ENCODE assay signal across 8 cellular contexts in genomic region chr3:56800373-56801150, GRCh38. TPM values are rescaled to one million over a fixed set of nuclear protein-coding genes. Genes with fewer than 3 reads are reported as not detected.
DNase-seq lines count a peak whose midpoint lies in the region; ATAC-seq and TF ChIP-seq lines count a peak whose summit lies in the region.

No MANE protein-coding gene starts in this region.

- H3K27ac Mint-ChIP-seq in activated CD8-positive, alpha-beta memory T cell treated with anti-CD3 and anti-CD28 coated beads, Interleukin-2, amount 10 ng/mL, durations not matched to agents 7 days and 5 days, result peak overlapping the region; percentile 83
- no peak overlapping the region for H3K27ac Mint-ChIP-seq in osteocyte (ENCODE audit: unreplicated experiment)

- H3K4me3 ChIP-seq in HUES48 (ENCODE audit: low read depth, low read length), result peak overlapping the region; percentile 79
- peak overlapping the region; percentile 61 to 80 for H3K4me3 ChIP-seq in esophagus (ENCODE audit: low read depth in 1 of 2, low read length in 2 of 2)
- H3K4me3 ChIP-seq in tibial artery, result peak overlapping the region; percentile 67 to 82

- intact Hi-C loops in tibial artery (cut with DNase I; ENCODE audit: low total_unique reads), result loop anchor here (5.0 kb wide), 2 partner anchors 98 to 192 kb away; no protein-coding TSS in a partner anchor

- H3K9me3 Mint-ChIP-seq in activated CD8-positive, alpha-beta memory T cell treated with anti-CD3 and anti-CD28 coated beads, Interleukin-2, amount 10 ng/mL, durations not matched to agents 7 days and 5 days (ENCODE audit: low read depth), result no peaks in the 10 kb centered on the region
- no peaks in the 10 kb centered on the region for H3K9me3 Mint-ChIP-seq in osteocyte (ENCODE audit: unreplicated experiment)

- peak; percentile 50 for ATAC-seq in activated CD8-positive, alpha-beta memory T cell treated with anti-CD3 and anti-CD28 coated beads, Interleukin-2, amount 10 ng/mL, durations not matched to agents 7 days and 5 days
- ATAC-seq in GM18870 (IDR thresholded peaks at IDR 0.05; ENCODE audit: unreplicated experiment), result no peak

- peaks cover 48% of the 10 kb centered on the region for H3K4me1 Mint-ChIP-seq in activated CD8-positive, alpha-beta memory T cell treated with anti-CD3 and anti-CD28 coated beads, Interleukin-2, amount 10 ng/mL, durations not matched to agents 7 days and 5 days
- peaks cover 12% of the 10 kb centered on the region for H3K4me1 Mint-ChIP-seq in osteocyte (ENCODE audit: unreplicated experiment)

- H3K9ac ChIP-seq in HUES48 (ENCODE audit: low read depth, low read length), result peak overlapping the region; percentile 46; the same call in 1 of the 2 replicates

- H3K9me3 ChIP-seq in HUES48 (ENCODE audit: control insufficient read depth, insufficient read depth, low read length), result no peaks in the 10 kb centered on the region
- no peaks in the 10 kb centered on the region for H3K9me3 ChIP-seq in esophagus (ENCODE audit: control insufficient read depth in 2 of 2, insufficient read depth in 1 of 2, low read depth in 1 of 2, low read length in 1 of 2)
- H3K9me3 ChIP-seq in tibial artery, result no peaks in the 10 kb centered on the region

- WGBS in esophagus, 2 donors, result 28 to 42% methylated on average over 15 of the region's 15 CpGs

- DNase-seq in COLO668 (lab: John Stamatoyannopoulos, UW; ENCODE audit: unreplicated experiment) (peak; percentile 12), osteocyte (ENCODE audit: extremely low spot score, unreplicated experiment) (no peak), tibial artery (no peak), H4 (ENCODE audit: low spot score) (no peak)
- DNase-seq in activated CD8-positive, alpha-beta memory T cell treated with anti-CD3 and anti-CD28 coated beads, Interleukin-2, amount 10 ng/mL, durations not matched to agents 7 days and 5 days, result peak; percentile 85

- H3K4me3 Mint-ChIP-seq in activated CD8-positive, alpha-beta memory T cell treated with anti-CD3 and anti-CD28 coated beads, Interleukin-2, amount 10 ng/mL, durations not matched to agents 7 days and 5 days, result peak overlapping the region; percentile 96
- H3K4me3 Mint-ChIP-seq in osteocyte (ENCODE audit: unreplicated experiment), result peak overlapping the region; percentile 77

- H3K27me3 ChIP-seq in HUES48 (ENCODE audit: control insufficient read depth, insufficient read depth, low read length), result peaks cover 13% of the 10 kb centered on the region
- H3K27me3 ChIP-seq in esophagus (ENCODE audit: control insufficient read depth in 1 of 2, insufficient read depth in 2 of 2, low read length in 2 of 2), result no peaks in the 10 kb centered on the region
- H3K27me3 ChIP-seq in tibial artery, result no peaks in the 10 kb centered on the region

- peaks cover 41% of the 10 kb centered on the region for H3K36me3 Mint-ChIP-seq in activated CD8-positive, alpha-beta memory T cell treated with anti-CD3 and anti-CD28 coated beads, Interleukin-2, amount 10 ng/mL, durations not matched to agents 7 days and 5 days
- no peaks in the 10 kb centered on the region for H3K36me3 Mint-ChIP-seq in osteocyte (ENCODE audit: unreplicated experiment)

- no peaks in the 10 kb centered on the region for H3K36me3 ChIP-seq in HUES48 (ENCODE audit: control insufficient read depth, insufficient read depth, low read length)
- no peaks in the 10 kb centered on the region for H3K36me3 ChIP-seq in esophagus (ENCODE audit: control insufficient read depth in 2 of 2, insufficient read depth in 2 of 2, low read length in 1 of 2)
- no peaks in the 10 kb centered on the region for H3K36me3 ChIP-seq in tibial artery

- CTCF ChIA-PET in activated CD8-positive, alpha-beta memory T cell treated with anti-CD3 and anti-CD28 coated beads, Interleukin-2, amount 10 ng/mL, durations not matched to agents 7 days and 5 days (lab: Charles Lee), result interaction anchor here (0.7 to 10.3 kb wide), 37 partner anchors 10 to 243 kb away, joined by 3 to 203 read pairs (median 7); partner anchors contain the start of gene CCDC66

- no peak overlapping the region for H3K27ac ChIP-seq in HUES48 (ENCODE audit: low read depth, low read length)
- peak overlapping the region; percentile 55 to 65 for H3K27ac ChIP-seq in esophagus (ENCODE audit: low read depth in 2 of 2, low read length in 1 of 2)
- H3K27ac ChIP-seq in tibial artery, result peak overlapping the region in 1 of 2 donors; percentile 55

- H3K4me1 ChIP-seq in HUES48 (ENCODE audit: control insufficient read depth, insufficient read depth, low read length), result peaks cover 7% of the 10 kb centered on the region; the same call in 1 of the 2 replicates
- peaks cover 0 to 13% of the 10 kb centered on the region in 2 donors for H3K4me1 ChIP-seq in esophagus (ENCODE audit: control insufficient read depth in 2 of 2, insufficient read depth in 2 of 2, low read length in 1 of 2)
- peaks cover 0 to 28% (median 19%) of the 10 kb centered on the region in 4 donors for H3K4me1 ChIP-seq in tibial artery

- no peak for TF ChIP-seq CTCF in osteocyte (IDR thresholded peaks at IDR 0.05)
- no peak for TF ChIP-seq CTCF in tibial artery (IDR thresholded peaks at IDR 0.05)

- H3K27me3 Mint-ChIP-seq in activated CD8-positive, alpha-beta memory T cell treated with anti-CD3 and anti-CD28 coated beads, Interleukin-2, amount 10 ng/mL, durations not matched to agents 7 days and 5 days, result no peaks in the 10 kb centered on the region
- H3K27me3 Mint-ChIP-seq in osteocyte (ENCODE audit: unreplicated experiment), result peaks cover 5% of the 10 kb centered on the region

RNA-seq across cellular contexts. Expression of gene ARHGEF3, which starts 1.2 kb away (rescaled TPM):
- total RNA-seq in activated CD8-positive, alpha-beta memory T cell treated with anti-CD3 and anti-CD28 coated beads, Interleukin-2, amount 10 ng/mL, durations not matched to agents 7 days and 5 days, result 10 to 100 TPM; 94.0 to 96.4 TPM
- polyA plus RNA-seq in esophagus, result 10 to 100 TPM; 11.1 to 13.2 TPM
- 2.5 and 2.7 TPM in 2 replicates for total RNA-seq in osteocyte
- 3.1 and 3.8 TPM in 2 replicates for total RNA-seq in H4 (2014; rRNA removed; shearing (Covaris generic))

Comparison
In these comparisons a context has a peak if more than half of its experiments do, and no peak if none do; other contexts are left out.
1. DNase-seq: peak in COLO668 (single experiment) and activated CD8-positive, alpha-beta memory T cell treated with anti-CD3 and anti-CD28 coated beads, Interleukin-2, amount 10 ng/mL, durations not matched to agents 7 days and 5 days (single experiment); none in osteocyte (single experiment), tibial artery (0 of 2) and H4 (single experiment).
2. RNA of gene ARHGEF3, which starts 1.2 kb away (total RNA-seq): 94.0 to 96.4 TPM in activated CD8-positive, alpha-beta memory T cell treated with anti-CD3 and anti-CD28 coated beads, Interleukin-2, amount 10 ng/mL, durations not matched to agents 7 days and 5 days; 3.1 to 3.8 TPM in H4 and 2.5 to 2.7 TPM in osteocyte; every median in the first group is over 10 times any median in the second.
3. Peak in every context shown above with its lines, with median percentiles within 50 percentile points of each other: H3K4me3 ChIP-seq.